In genomic region chr7:26280097-26280496, GRCh38 we compare ENCODE assay signal across 26 cellular contexts. TPM values are rescaled to one million over a fixed set of nuclear protein-coding genes. Genes with fewer than 3 reads are reported as not detected.
DNase-seq lines count a peak whose midpoint lies in the region; ATAC-seq and TF ChIP-seq lines count a peak whose summit lies in the region.
"Had no signal": no experiment of that assay in that cellular context is flagged by ENCODE, and none has a peak within 500 bp of the region (broad histone marks: within the 10 kb centered on the region; RNA-seq: fewer than 3 reads in every experiment).

No MANE protein-coding gene starts in this region.

- H3K4me1 ChIP-seq in Karpas-422 (ENCODE audit: low read length) (peaks cover 9% of the 10 kb centered on the region), neutrophil (ENCODE audit: control insufficient read depth in 1 of 2, insufficient read depth in 1 of 2, low read depth in 1 of 2, low read length in 1 of 2) (peaks cover 17 to 27% of the 10 kb centered on the region in 2 experiments)
- H3K4me1 ChIP-seq: A549, neural progenitor cell, psoas muscle, upper lobe of left lung had no signal

- no peak for ATAC-seq in activated T-helper 17 cell treated with anti-CD3 and anti-CD28 coated beads, Interleukin-2, amount 50 U/mL, for 72 hours (replicated peaks)
- no peak for ATAC-seq in GM19455 (IDR thresholded peaks at IDR 0.05; ENCODE audit: unreplicated experiment)
- ATAC-seq: GM23338, mucosa of descending colon, psoas muscle had no signal

- no peak overlapping the region for H3K9ac ChIP-seq in Karpas-422 (ENCODE audit: low read length)
- H3K9ac ChIP-seq: neural progenitor cell, SK-N-SH had no signal

- H3K79me2 ChIP-seq in Karpas-422 (ENCODE audit: low read length): no peaks in the 10 kb centered on the region

- H3K36me3 Mint-ChIP-seq in activated T-helper 17 cell treated with anti-CD3 and anti-CD28 coated beads, Interleukin-2, amount 50 U/mL, for 72 hours (ENCODE audit: low read depth): no peaks in the 10 kb centered on the region
- H3K36me3 Mint-ChIP-seq: activated naive CD4-positive, alpha-beta T cell treated with anti-CD3 and anti-CD28 coated beads, Interleukin-2, amount 50 U/mL, for 72 hours; neural progenitor cell had no signal

- H3K36me3 ChIP-seq in Karpas-422 (ENCODE audit: insufficient read depth, low read length) (no peaks in the 10 kb centered on the region), neutrophil (no peaks in the 10 kb centered on the region)
- H3K36me3 ChIP-seq: neural progenitor cell, upper lobe of left lung had no signal

- peaks cover 11% of the 10 kb centered on the region for H3K4me1 Mint-ChIP-seq in activated T-helper 17 cell treated with anti-CD3 and anti-CD28 coated beads, Interleukin-2, amount 50 U/mL, for 72 hours

- no peaks in the 10 kb centered on the region for H3K9me3 Mint-ChIP-seq in activated T-helper 17 cell treated with anti-CD3 and anti-CD28 coated beads, Interleukin-2, amount 50 U/mL, for 72 hours
- H3K9me3 Mint-ChIP-seq: activated naive CD4-positive, alpha-beta T cell treated with anti-CD3 and anti-CD28 coated beads, Interleukin-2, amount 50 U/mL, for 72 hours; GM23338 had no signal

- no peaks in the 10 kb centered on the region for H4K20me1 ChIP-seq in Karpas-422 (ENCODE audit: insufficient read depth, low read depth, low read length)

- H3K9me2 ChIP-seq in Karpas-422 (replicated peaks; ENCODE audit: insufficient read depth, low read length): no peaks in the 10 kb centered on the region
- H3K9me2 ChIP-seq: SK-N-SH had no signal

- peak overlapping the region; percentile 92; the same call in 1 of the 2 replicates for H2AFZ ChIP-seq in Karpas-422 (ENCODE audit: low read length)
- H2AFZ ChIP-seq: neural progenitor cell had no signal

- H3K4me3 ChIP-seq in Karpas-422 (ENCODE audit: low read length) (no peak overlapping the region), neutrophil (ENCODE audit: low read depth in 1 of 2, low read length in 1 of 2) (no peak overlapping the region)
- H3K4me3 ChIP-seq: A549, GM23338, mucosa of descending colon, neural progenitor cell, psoas muscle, skin epidermis, upper lobe of left lung had no signal

- H3K9me3 ChIP-seq in Karpas-422 (ENCODE audit: low read length): no peaks in the 10 kb centered on the region
- H3K9me3 ChIP-seq in neutrophil: no peaks in the 10 kb centered on the region
- H3K9me3 ChIP-seq: A549, mucosa of descending colon, psoas muscle, SK-N-SH, upper lobe of left lung had no signal

- H3K27me3 Mint-ChIP-seq in activated T-helper 17 cell treated with anti-CD3 and anti-CD28 coated beads, Interleukin-2, amount 50 U/mL, for 72 hours: no peaks in the 10 kb centered on the region

- no peak overlapping the region for H3K27ac ChIP-seq in Karpas-422 (ENCODE audit: low read length)
- peak overlapping the region; percentile 58 for H3K27ac ChIP-seq in neutrophil
- H3K27ac ChIP-seq: A549, neural progenitor cell, psoas muscle, RWPE1, skin epidermis, upper lobe of left lung had no signal

- peak overlapping the region; percentile 64 for H3K27ac Mint-ChIP-seq in activated T-helper 17 cell treated with anti-CD3 and anti-CD28 coated beads, Interleukin-2, amount 50 U/mL, for 72 hours
- H3K27ac Mint-ChIP-seq: GM23338, neural progenitor cell had no signal

- peak; percentile 38 for DNase-seq in activated CD8-positive, alpha-beta memory T cell treated with anti-CD3 and anti-CD28 coated beads for 24 hours
- no peak for DNase-seq in activated CD8-positive, alpha-beta memory T cell treated with anti-CD3 and anti-CD28 coated beads, Interleukin-2, amount 50 U/mL, for 4 hours
- no peak for DNase-seq in Karpas-422
- DNase-seq in NCI-H524 (lab: John Stamatoyannopoulos, UW): no peak
- no peak for DNase-seq in NCI-H1417 treated with DMSO at 0.1 percent for 48 hours (lab: John Stamatoyannopoulos, UW)
- DNase-seq: caudate nucleus, DMS79 treated with DMSO at 0.1 percent for 48 hours, KBM-7, kidney, mucosa of descending colon, NCI-H1436 treated with DMSO at 0.1 percent for 48 hours, NCI-H524 treated with DMSO at 0.1 percent for 48 hours, psoas muscle, SK-N-SH, substantia nigra, T1000, upper lobe of left lung had no signal

- peak overlapping the region; percentile 53 for H3K4me3 Mint-ChIP-seq in activated T-helper 17 cell treated with anti-CD3 and anti-CD28 coated beads, Interleukin-2, amount 50 U/mL, for 72 hours
- H3K4me3 Mint-ChIP-seq: GM23338, neural progenitor cell had no signal

- H3K4me2 ChIP-seq in Karpas-422 (ENCODE audit: low read depth, low read length, poor library complexity, severe bottlenecking): no peak overlapping the region
- H3K4me2 ChIP-seq: A549, GM23338, neural progenitor cell had no signal

- H3K27me3 ChIP-seq in Karpas-422 (ENCODE audit: low read length) (no peaks in the 10 kb centered on the region), neutrophil (no peaks in the 10 kb centered on the region)
- H3K27me3 ChIP-seq: neural progenitor cell, upper lobe of left lung had no signal

- no peak for TF ChIP-seq CTCF in neutrophil (IDR thresholded peaks at IDR 0.05)

RNA-seq across cellular contexts. Expression of gene SNX10, which starts 11.6 kb away (rescaled TPM):
- 4.9 and 24.2 TPM in 2 replicates for total RNA-seq in Karpas-422 (2014; rRNA removed; shearing (Covaris generic); ENCODE audit: low replicate concordance)
- 10 to 100 TPM; 23.5 to 30.8 TPM for total RNA-seq in activated T-helper 17 cell treated with anti-CD3 and anti-CD28 coated beads, Interleukin-2, amount 50 U/mL, for 72 hours
